ENCODE assay signal across 9 cellular contexts in the genomic region with DNA sequence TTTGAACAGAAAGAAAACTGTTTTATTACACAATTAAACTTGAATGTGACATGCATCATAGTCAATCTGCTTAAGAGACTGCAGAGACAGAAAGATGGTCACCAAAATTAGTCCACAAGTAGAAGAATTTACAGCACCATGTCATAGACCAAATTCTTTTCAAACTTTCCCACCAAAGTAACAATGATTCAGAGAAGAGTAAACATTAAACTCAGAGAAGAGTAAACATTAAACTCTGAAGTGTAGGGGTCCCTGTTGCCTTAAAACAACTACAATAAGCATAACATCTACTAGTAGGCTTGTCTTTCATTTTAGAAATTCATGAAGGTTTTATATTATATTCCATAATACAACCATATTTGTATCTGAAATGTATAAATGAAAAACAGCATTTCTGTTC. TPM values are rescaled to one million over a fixed set of nuclear protein-coding genes. Genes with fewer than 3 reads are reported as not detected.
A peak's percentile ranks its signal among the peaks of the same experiment; 100 is the strongest.
DNase-seq lines count a peak whose midpoint lies in the region; ATAC-seq and TF ChIP-seq lines count a peak whose summit lies in the region.
"Not testable (repeated sequence)": the region's sequence is repeated elsewhere in the genome, so short reads cannot be mapped to it uniquely, and the experiment has no call there.
"Had no signal": no experiment of that assay in that cellular context is flagged by ENCODE, and none has a peak within 500 bp of the region (broad histone marks: within the 10 kb centered on the region; RNA-seq: fewer than 3 reads in every experiment).

No MANE protein-coding gene starts in this region.

- BruUV-seq in Calu3 (replicated peaks; lab: Mats Ljungman, UMichigan), result not testable (repeated sequence)

- H3K4me1 ChIP-seq in naive thymus-derived CD4-positive, alpha-beta T cell (ENCODE audit: control insufficient read depth in 2 of 2, insufficient read depth in 2 of 2, low read length in 2 of 2), result not testable (repeated sequence)

- not testable (repeated sequence) for DNase-seq in Calu3; central memory CD8-positive, alpha-beta T cell (ENCODE audit: low spot score in 2 of 2); naive thymus-derived CD4-positive, alpha-beta T cell; type B pancreatic cell (ENCODE audit: extremely low spot score, unreplicated experiment)
- peak; percentile 11 for DNase-seq in HFFc6
- DNase-seq in M059J (ENCODE audit: low read depth), result peak; percentile 25
- DNase-seq in kidney tubule cell (ENCODE audit: low spot score), result peak; percentile 25

- H3K27ac ChIP-seq in VCaP, result peak overlapping the region; percentile 99; the same call in 1 of the 2 replicates
- not testable (repeated sequence) for H3K27ac ChIP-seq in naive thymus-derived CD4-positive, alpha-beta T cell (ENCODE audit: low read depth, low read length)

- intact Hi-C loops in Calu3 (cut with micrococcal nuclease; ENCODE audit: unreplicated experiment), result loop anchor here (5.0 kb wide), 1 partner anchor 71 kb away; no protein-coding TSS in a partner anchor
- intact Hi-C loops in naive thymus-derived CD4-positive, alpha-beta T cell (cut with micrococcal nuclease), result not testable (repeated sequence)

- POLR2A ChIA-PET in naive thymus-derived CD4-positive, alpha-beta T cell (lab: Charles Lee), result interaction anchor here (0.7 kb wide), 1 partner anchor 110 kb away, joined by 6 read pairs; no protein-coding TSS in a partner anchor

- H3K4me3 ChIP-seq in naive thymus-derived CD4-positive, alpha-beta T cell (ENCODE audit: low read length), result not testable (repeated sequence)

- CTCF ChIA-PET in Calu3 (lab: Charles Lee), result not testable (repeated sequence)
- CTCF ChIA-PET in naive thymus-derived CD4-positive, alpha-beta T cell (lab: Charles Lee), result interaction anchor here (0.7 kb wide), 1 partner anchor 675 kb away, joined by 10 read pairs; no protein-coding TSS in a partner anchor

- not testable (repeated sequence) for H3K9me3 Mint-ChIP-seq in Calu3 (ENCODE audit: low read depth, unreplicated experiment); HFFc6; central memory CD8-positive, alpha-beta T cell; naive thymus-derived CD4-positive, alpha-beta T cell; type B pancreatic cell

- H3K9me3 ChIP-seq in naive thymus-derived CD4-positive, alpha-beta T cell (ENCODE audit: control insufficient read depth in 2 of 3, low read length in 3 of 3), result not testable (repeated sequence)

- H3K27ac Mint-ChIP-seq in Calu3 (ENCODE audit: unreplicated experiment) (peak overlapping the region; percentile 3), type B pancreatic cell (peak overlapping the region; percentile 81)
- H3K27ac Mint-ChIP-seq in HFFc6, result not testable (repeated sequence)
- peak overlapping the region; percentile 5 for H3K27ac Mint-ChIP-seq in central memory CD8-positive, alpha-beta T cell (ENCODE audit: low read depth)
- H3K27ac Mint-ChIP-seq in naive thymus-derived CD4-positive, alpha-beta T cell, result peak overlapping the region in 5 of 9 donors; percentile 5 to 55 (median 12)

- TF ChIP-seq CTCF in Calu3 (IDR thresholded peaks at IDR 0.05; ENCODE audit: unreplicated experiment); HFFc6 (IDR thresholded peaks at IDR 0.05); VCaP (conservative IDR thresholded peaks at IDR 0.05); type B pancreatic cell (conservative IDR thresholded peaks at IDR 0.05): not testable (repeated sequence)

- H3K36me3 Mint-ChIP-seq in Calu3 (ENCODE audit: insufficient read depth, unreplicated experiment), result not testable (repeated sequence)
- H3K36me3 Mint-ChIP-seq in HFFc6 (ENCODE audit: low read depth), result peaks cover 18% of the 10 kb centered on the region
- peaks cover 12% of the 10 kb centered on the region for H3K36me3 Mint-ChIP-seq in central memory CD8-positive, alpha-beta T cell (ENCODE audit: insufficient read depth)
- peaks cover 15 to 80% (median 62%) of the 10 kb centered on the region in 5 donors for H3K36me3 Mint-ChIP-seq in naive thymus-derived CD4-positive, alpha-beta T cell
- peaks cover 35% of the 10 kb centered on the region for H3K36me3 Mint-ChIP-seq in type B pancreatic cell

- not testable (repeated sequence) for H3K27me3 Mint-ChIP-seq in Calu3 (ENCODE audit: unreplicated experiment); HFFc6 (ENCODE audit: insufficient read depth); central memory CD8-positive, alpha-beta T cell; naive thymus-derived CD4-positive, alpha-beta T cell; type B pancreatic cell

- H3K27me3 ChIP-seq in naive thymus-derived CD4-positive, alpha-beta T cell (ENCODE audit: control insufficient read depth in 2 of 2, insufficient read depth in 2 of 2, low read length in 2 of 2), result not testable (repeated sequence)

- H3K4me3 Mint-ChIP-seq in Calu3 (ENCODE audit: low read depth, unreplicated experiment), result peak overlapping the region; percentile 2
- not testable (repeated sequence) for H3K4me3 Mint-ChIP-seq in HFFc6; central memory CD8-positive, alpha-beta T cell; naive thymus-derived CD4-positive, alpha-beta T cell
- H3K4me3 Mint-ChIP-seq in type B pancreatic cell, result peak overlapping the region; percentile 35

- peaks cover 56% of the 10 kb centered on the region for H3K4me1 Mint-ChIP-seq in Calu3 (ENCODE audit: low read depth, unreplicated experiment)
- H3K4me1 Mint-ChIP-seq in HFFc6 (ENCODE audit: low read depth), result peaks cover 40% of the 10 kb centered on the region
- H3K4me1 Mint-ChIP-seq in central memory CD8-positive, alpha-beta T cell, result peaks cover 18% of the 10 kb centered on the region
- H3K4me1 Mint-ChIP-seq in naive thymus-derived CD4-positive, alpha-beta T cell, result peaks cover 0 to 22% (median 12%) of the 10 kb centered on the region in 7 donors
- peaks cover 18% of the 10 kb centered on the region for H3K4me1 Mint-ChIP-seq in type B pancreatic cell (ENCODE audit: unreplicated experiment)

- ATAC-seq in central memory CD8-positive, alpha-beta T cell (replicated peaks; ENCODE audit: extremely low read depth, poor library complexity, severe bottlenecking); naive thymus-derived CD4-positive, alpha-beta T cell: not testable (repeated sequence)

- peaks cover 0 to 23% (median 0%) of the 10 kb centered on the region in 3 experiments for H3K36me3 ChIP-seq in naive thymus-derived CD4-positive, alpha-beta T cell (ENCODE audit: control insufficient read depth in 2 of 3, insufficient read depth in 3 of 3, low read length in 3 of 3)

RNA-seq across cellular contexts. Expression of gene UCP3, which starts 57.8 kb away (rescaled TPM):
- total RNA-seq in Calu3 (2022), result 1.9 and 3.4 TPM in 2 replicates
- under 1 TPM; 0.10 to 0.62 (median 0.39) TPM for total RNA-seq in HFFc6 (2021; fragmentation: NEBNext Ultra II Directional; extraction: Animal tissue kit (Norgen Biotek cat#: 25700))
- total RNA-seq in M059J (2014; rRNA removed; shearing (Covaris generic)), result 0.10 and 0.15 TPM in 2 replicates
- total RNA-seq in naive thymus-derived CD4-positive, alpha-beta T cell, result 10 to 100 TPM in 1 of 5 experiments, 1 to 10 TPM in 4; 3.8 to 10.5 (median 6.6) TPM
- under 1 TPM; 0.41 to 0.97 TPM for polyA plus RNA-seq in naive thymus-derived CD4-positive, alpha-beta T cell
- 2.4 and 3.7 TPM in 2 replicates for total RNA-seq in type B pancreatic cell (ENCODE audit: low replicate concordance)
- total RNA-seq: H4 had no signal
